ENCODE assay signal across 21 cellular contexts in the genomic region with DNA sequence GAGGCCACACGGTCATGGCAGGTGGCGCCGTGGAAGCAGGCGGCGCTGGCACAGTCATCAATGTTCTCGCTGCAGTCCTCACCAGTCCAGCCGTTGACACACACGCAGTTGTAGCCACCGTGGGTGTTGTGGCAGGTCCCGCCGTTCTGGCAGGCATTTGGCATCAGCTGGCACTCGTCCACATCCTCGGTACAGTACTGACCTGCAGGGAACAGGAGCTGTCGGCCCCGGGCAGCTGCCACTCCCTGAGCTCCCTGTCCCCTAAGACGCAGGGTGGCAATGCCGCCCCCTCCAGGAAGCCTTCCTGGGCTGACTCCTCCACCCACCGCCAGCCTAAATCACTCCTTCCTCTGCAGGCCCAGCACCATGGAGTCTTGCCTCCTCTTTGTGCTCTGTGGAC. TPM values are rescaled to one million over a fixed set of nuclear protein-coding genes. Genes with fewer than 3 reads are reported as not detected.
DNase-seq lines count a peak whose midpoint lies in the region; ATAC-seq and TF ChIP-seq lines count a peak whose summit lies in the region.
"Had no signal": no experiment of that assay in that cellular context is flagged by ENCODE, and none has a peak within 500 bp of the region (broad histone marks: within the 10 kb centered on the region; RNA-seq: fewer than 3 reads in every experiment).

No MANE protein-coding gene starts in this region.

- H3K4me1 ChIP-seq in mucosa of rectum (ENCODE audit: control insufficient read depth in 2 of 2, insufficient read depth in 2 of 2, low read length in 2 of 2) (peaks cover 44% of the 10 kb centered on the region in 2 donors), uterus (no peaks in the 10 kb centered on the region)
- H3K4me1 ChIP-seq: SJCRH30 had no signal

- H3K27ac ChIP-seq in mucosa of rectum (ENCODE audit: low read depth in 2 of 2, low read length in 2 of 2) = peak overlapping the region; percentile 91 to 94
- no peak overlapping the region for H3K27ac ChIP-seq in uterus
- H3K27ac ChIP-seq: SJCRH30 had no signal

- H3K9me3 Mint-ChIP-seq in activated CD8-positive, alpha-beta memory T cell treated with anti-CD3 and anti-CD28 coated beads, Interleukin-2, amount 10 ng/mL, durations not matched to agents 7 days and 5 days (ENCODE audit: low read depth) = no peaks in the 10 kb centered on the region
- no peaks in the 10 kb centered on the region for H3K9me3 Mint-ChIP-seq in CD14-positive monocyte
- H3K9me3 Mint-ChIP-seq: CD8-positive, alpha-beta memory T cell had no signal

- CTCF ChIA-PET in activated CD8-positive, alpha-beta memory T cell treated with anti-CD3 and anti-CD28 coated beads, Interleukin-2, amount 10 ng/mL, durations not matched to agents 7 days and 5 days (lab: Charles Lee) = no interaction called here

- no peaks in the 10 kb centered on the region for H3K27me3 Mint-ChIP-seq in activated CD8-positive, alpha-beta memory T cell treated with anti-CD3 and anti-CD28 coated beads, Interleukin-2, amount 10 ng/mL, durations not matched to agents 7 days and 5 days
- peaks cover 0 to 7% (median 2%) of the 10 kb centered on the region in 3 donors for H3K27me3 Mint-ChIP-seq in CD14-positive monocyte (ENCODE audit: low read depth in 3 of 3)
- H3K27me3 Mint-ChIP-seq: CD8-positive, alpha-beta memory T cell had no signal

- H3K9ac ChIP-seq in mucosa of rectum (ENCODE audit: low read depth in 1 of 2, low read length in 2 of 2) = no peak overlapping the region

- peaks cover 37 to 38% of the 10 kb centered on the region in 2 donors for H3K36me3 ChIP-seq in mucosa of rectum (ENCODE audit: control insufficient read depth in 2 of 2, insufficient read depth in 2 of 2, low read length in 2 of 2)
- H3K36me3 ChIP-seq in uterus = no peaks in the 10 kb centered on the region

- no peak overlapping the region for H3K4me3 Mint-ChIP-seq in activated CD8-positive, alpha-beta memory T cell treated with anti-CD3 and anti-CD28 coated beads, Interleukin-2, amount 10 ng/mL, durations not matched to agents 7 days and 5 days
- H3K4me3 Mint-ChIP-seq in CD14-positive monocyte = no peak overlapping the region
- H3K4me3 Mint-ChIP-seq: CD8-positive, alpha-beta memory T cell had no signal

- peaks cover 7% of the 10 kb centered on the region for H3K36me3 Mint-ChIP-seq in activated CD8-positive, alpha-beta memory T cell treated with anti-CD3 and anti-CD28 coated beads, Interleukin-2, amount 10 ng/mL, durations not matched to agents 7 days and 5 days
- H3K36me3 Mint-ChIP-seq in CD14-positive monocyte = peaks cover 55 to 69% of the 10 kb centered on the region in 2 donors

- H3K9me3 ChIP-seq in mucosa of rectum (ENCODE audit: control insufficient read depth in 2 of 2, low read length in 2 of 2) (no peaks in the 10 kb centered on the region), uterus (no peaks in the 10 kb centered on the region)
- H3K9me3 ChIP-seq: SJCRH30 had no signal

- H3K27ac Mint-ChIP-seq in activated CD8-positive, alpha-beta memory T cell treated with anti-CD3 and anti-CD28 coated beads, Interleukin-2, amount 10 ng/mL, durations not matched to agents 7 days and 5 days = no peak overlapping the region
- peak overlapping the region in 1 of 7 donors; percentile 76 for H3K27ac Mint-ChIP-seq in CD14-positive monocyte

- TF ChIP-seq CTCF in CD14-positive monocyte (IDR thresholded peaks at IDR 0.05) = no peak
- TF ChIP-seq CTCF in uterus (IDR thresholded peaks at IDR 0.05) = no peak

- no peak overlapping the region for H3K4me3 ChIP-seq in mucosa of rectum (ENCODE audit: low read length in 2 of 2)
- no peak overlapping the region for H3K4me3 ChIP-seq in uterus
- H3K4me3 ChIP-seq: SJCRH30 had no signal

- ATAC-seq in activated CD8-positive, alpha-beta memory T cell treated with anti-CD3 and anti-CD28 coated beads, Interleukin-2, amount 10 ng/mL, durations not matched to agents 7 days and 5 days = peak; percentile 11
- ATAC-seq in left colon (peak; percentile 3), GM21515 (IDR thresholded peaks at IDR 0.05; ENCODE audit: unreplicated experiment) (no peak)
- ATAC-seq: Panc1 had no signal

- no peaks in the 10 kb centered on the region for H3K4me1 Mint-ChIP-seq in activated CD8-positive, alpha-beta memory T cell treated with anti-CD3 and anti-CD28 coated beads, Interleukin-2, amount 10 ng/mL, durations not matched to agents 7 days and 5 days
- H3K4me1 Mint-ChIP-seq in CD14-positive monocyte = peaks cover 18% of the 10 kb centered on the region
- H3K4me1 Mint-ChIP-seq: CD8-positive, alpha-beta memory T cell had no signal

- H3K27me3 ChIP-seq in mucosa of rectum (ENCODE audit: control insufficient read depth in 2 of 2, insufficient read depth in 2 of 2, low read length in 2 of 2) (no peaks in the 10 kb centered on the region), uterus (no peaks in the 10 kb centered on the region)
- H3K27me3 ChIP-seq: SJCRH30 had no signal

- DNase-seq in activated CD8-positive, alpha-beta memory T cell treated with anti-CD3 and anti-CD28 coated beads, Interleukin-2, amount 10 ng/mL, durations not matched to agents 7 days and 5 days = no peak
- DNase-seq in activated CD8-positive, alpha-beta memory T cell treated with anti-CD3 and anti-CD28 coated beads for 24 hours = no peak
- DNase-seq in left colon (peak; percentile 62 to 66), CD14-positive monocyte (ENCODE audit: low spot score) (no peak), uterus (no peak), GM19240 (ENCODE audit: insufficient read length, low spot score) (no peak)
- DNase-seq: 8988T; AML-193; C1 segment of cervical spinal cord; Calu3; CD8-positive, alpha-beta memory T cell; DMS153; KG1; NCI-H1092; NCI-H1436; NCI-H187 treated with DMSO at 0.1 percent for 48 hours; NK-92 treated with Interleukin-12 subunit alpha and Interleukin-12 subunit beta, amount 100 ng/mL, for 24 hours; SJCRH30 had no signal

- TF ChIP-seq POLR2A in uterus (IDR thresholded peaks at IDR 0.05) = no peak

- intact Hi-C loops in left colon (cut with DNase I, micrococcal nuclease) = no loop called here
- intact Hi-C loops in CD14-positive monocyte (cut with micrococcal nuclease) = no loop called here
- intact Hi-C loops in uterus (cut with DNase I; ENCODE audit: low total_unique reads) = no loop called here

RNA-seq across cellular contexts. Expression of gene NOTCH1, which starts 27.2 kb away (rescaled TPM):
- 10 to 100 TPM; 67.3 to 73.5 TPM for total RNA-seq in activated CD8-positive, alpha-beta memory T cell treated with anti-CD3 and anti-CD28 coated beads, Interleukin-2, amount 10 ng/mL, durations not matched to agents 7 days and 5 days
- total RNA-seq in left colon (10 to 100 TPM; 49.5 to 72.2 TPM), uterus (100 to 1,000 TPM in 1 of 4 donors, 10 to 100 TPM in 3; 19.7 to 109 (median 35.6) TPM)
- polyA plus RNA-seq in CD14-positive monocyte = 1 to 10 TPM; 1.4 to 2.2 TPM

RNA-seq across cellular contexts. Expression of gene SEC16A, which starts 35.8 kb away (rescaled TPM):
- 10 to 100 TPM; 88.0 to 96.7 TPM for total RNA-seq in activated CD8-positive, alpha-beta memory T cell treated with anti-CD3 and anti-CD28 coated beads, Interleukin-2, amount 10 ng/mL, durations not matched to agents 7 days and 5 days
- 10 to 100 TPM; 64.2 to 82.4 TPM for total RNA-seq in left colon
- 10 to 100 TPM; 11.1 to 19.1 TPM for polyA plus RNA-seq in CD14-positive monocyte
- total RNA-seq in uterus = 10 to 100 TPM; 18.8 to 73.2 (median 35.1) TPM

Comparison
In these comparisons a context has a peak if more than half of its experiments do, and no peak if none do; other contexts are left out.
1. DNase-seq: peak in left colon (2 of 2); none in activated CD8-positive, alpha-beta memory T cell treated with anti-CD3 and anti-CD28 coated beads, Interleukin-2, amount 10 ng/mL, durations not matched to agents 7 days and 5 days (single experiment), activated CD8-positive, alpha-beta memory T cell treated with anti-CD3 and anti-CD28 coated beads for 24 hours (single experiment), CD14-positive monocyte (single experiment), uterus (0 of 2) and GM19240 (single experiment).
2. H3K27ac ChIP-seq: peak in mucosa of rectum (2 of 2); none in uterus (0 of 2).